ENCODE assay signal across 2 cellular contexts in the genomic region with DNA sequence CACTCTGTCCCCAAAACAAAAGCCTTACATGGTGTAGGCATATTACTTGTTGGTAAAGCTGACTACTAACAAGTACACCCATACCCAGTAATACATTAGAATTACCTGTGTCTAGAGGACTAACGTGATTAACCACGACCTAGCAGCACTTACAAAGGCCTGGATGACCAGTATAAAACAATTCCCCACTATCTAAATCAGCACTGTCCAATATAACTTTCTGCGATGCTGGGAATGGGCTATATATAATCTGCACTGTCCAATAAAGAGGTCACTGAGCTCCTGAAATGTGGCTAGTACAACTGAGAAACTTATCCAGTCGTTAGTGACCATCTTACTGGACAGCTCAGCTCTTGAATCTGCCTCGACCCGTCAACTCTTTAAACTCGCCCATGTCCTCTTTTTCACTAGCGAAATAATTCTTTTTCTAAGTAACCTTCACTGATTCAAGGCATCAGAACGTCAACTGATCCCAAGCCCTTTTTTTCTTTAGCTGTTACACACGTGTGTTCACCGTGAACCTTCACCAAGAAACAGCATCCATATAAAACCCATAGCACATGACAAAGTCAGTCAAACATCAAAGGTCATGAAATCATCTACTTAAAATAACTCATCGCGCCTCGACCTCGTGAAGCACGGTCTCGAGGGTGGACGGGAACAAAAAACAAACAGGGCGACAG.
TF ChIP-seq lines count a peak whose summit lies in the region.

No MANE protein-coding gene starts in this region.

TF ChIP-seq in SK-N-SH, 30 proteins besides CTCF, POLR2A, EP300 and RAD21 (continued from another document):
- TF ChIP-seq, protein P1, sequence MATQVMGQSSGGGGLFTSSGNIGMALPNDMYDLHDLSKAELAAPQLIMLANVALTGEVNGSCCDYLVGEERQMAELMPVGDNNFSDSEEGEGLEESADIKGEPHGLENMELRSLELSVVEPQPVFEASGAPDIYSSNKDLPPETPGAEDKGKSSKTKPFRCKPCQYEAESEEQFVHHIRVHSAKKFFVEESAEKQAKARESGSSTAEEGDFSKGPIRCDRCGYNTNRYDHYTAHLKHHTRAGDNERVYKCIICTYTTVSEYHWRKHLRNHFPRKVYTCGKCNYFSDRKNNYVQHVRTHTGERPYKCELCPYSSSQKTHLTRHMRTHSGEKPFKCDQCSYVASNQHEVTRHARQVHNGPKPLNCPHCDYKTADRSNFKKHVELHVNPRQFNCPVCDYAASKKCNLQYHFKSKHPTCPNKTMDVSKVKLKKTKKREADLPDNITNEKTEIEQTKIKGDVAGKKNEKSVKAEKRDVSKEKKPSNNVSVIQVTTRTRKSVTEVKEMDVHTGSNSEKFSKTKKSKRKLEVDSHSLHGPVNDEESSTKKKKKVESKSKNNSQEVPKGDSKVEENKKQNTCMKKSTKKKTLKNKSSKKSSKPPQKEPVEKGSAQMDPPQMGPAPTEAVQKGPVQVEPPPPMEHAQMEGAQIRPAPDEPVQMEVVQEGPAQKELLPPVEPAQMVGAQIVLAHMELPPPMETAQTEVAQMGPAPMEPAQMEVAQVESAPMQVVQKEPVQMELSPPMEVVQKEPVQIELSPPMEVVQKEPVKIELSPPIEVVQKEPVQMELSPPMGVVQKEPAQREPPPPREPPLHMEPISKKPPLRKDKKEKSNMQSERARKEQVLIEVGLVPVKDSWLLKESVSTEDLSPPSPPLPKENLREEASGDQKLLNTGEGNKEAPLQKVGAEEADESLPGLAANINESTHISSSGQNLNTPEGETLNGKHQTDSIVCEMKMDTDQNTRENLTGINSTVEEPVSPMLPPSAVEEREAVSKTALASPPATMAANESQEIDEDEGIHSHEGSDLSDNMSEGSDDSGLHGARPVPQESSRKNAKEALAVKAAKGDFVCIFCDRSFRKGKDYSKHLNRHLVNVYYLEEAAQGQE (IDR thresholded peaks at IDR 0.05; ENCODE audit: low read depth, low read length) = 0 out of 2 replicates have a peak, but pooled peaks have one; percentile 15
- TF ChIP-seq NRF1 (IDR thresholded peaks at IDR 0.05; ENCODE audit: low read depth, low read length) (no peak), FOXM1 (IDR thresholded peaks at IDR 0.05; ENCODE audit: low read depth) (no peak)
TF ChIP-seq in SK-N-SH: peak in this region for 1.

TF ChIP-seq in SK-N-SH treated with all-trans-retinoic acid at 6 μM for 48 hours, 23 proteins besides CTCF, POLR2A, EP300 and RAD21 (continued from another document):
- TF ChIP-seq BACH2 (CRISPR knock-in tag; IDR thresholded peaks at IDR 0.05; ENCODE audit: borderline replicate concordance) (no peak), OSR1 (CRISPR knock-in tag; IDR thresholded peaks at IDR 0.05) (no peak), ZNF565 (CRISPR knock-in tag; conservative IDR thresholded peaks at IDR 0.05; ENCODE audit: low read depth) (no peak), ZFP3 (CRISPR knock-in tag; IDR thresholded peaks at IDR 0.05) (no peak), ZC3H10 (CRISPR knock-in tag; IDR thresholded peaks at IDR 0.05) (no peak), ZNF8 (CRISPR knock-in tag; IDR thresholded peaks at IDR 0.05) (no peak), TOX (CRISPR knock-in tag; IDR thresholded peaks at IDR 0.05; ENCODE audit: borderline replicate concordance) (no peak), ISL1 (CRISPR knock-in tag; IDR thresholded peaks at IDR 0.05) (no peak), PPARA (CRISPR knock-in tag; IDR thresholded peaks at IDR 0.05; ENCODE audit: borderline replicate concordance) (no peak), ZNF70 (CRISPR knock-in tag; IDR thresholded peaks at IDR 0.05) (no peak), POU6F1 (CRISPR knock-in tag; IDR thresholded peaks at IDR 0.05; ENCODE audit: borderline replicate concordance, low read depth) (no peak), SNAI2 (CRISPR knock-in tag; IDR thresholded peaks at IDR 0.05) (no peak)
- TF ChIP-seq, protein P2, sequence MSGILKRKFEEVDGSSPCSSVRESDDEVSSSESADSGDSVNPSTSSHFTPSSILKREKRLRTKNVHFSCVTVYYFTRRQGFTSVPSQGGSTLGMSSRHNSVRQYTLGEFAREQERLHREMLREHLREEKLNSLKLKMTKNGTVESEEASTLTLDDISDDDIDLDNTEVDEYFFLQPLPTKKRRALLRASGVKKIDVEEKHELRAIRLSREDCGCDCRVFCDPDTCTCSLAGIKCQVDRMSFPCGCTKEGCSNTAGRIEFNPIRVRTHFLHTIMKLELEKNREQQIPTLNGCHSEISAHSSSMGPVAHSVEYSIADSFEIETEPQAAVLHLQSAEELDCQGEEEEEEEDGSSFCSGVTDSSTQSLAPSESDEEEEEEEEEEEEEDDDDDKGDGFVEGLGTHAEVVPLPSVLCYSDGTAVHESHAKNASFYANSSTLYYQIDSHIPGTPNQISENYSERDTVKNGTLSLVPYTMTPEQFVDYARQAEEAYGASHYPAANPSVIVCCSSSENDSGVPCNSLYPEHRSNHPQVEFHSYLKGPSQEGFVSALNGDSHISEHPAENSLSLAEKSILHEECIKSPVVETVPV (CRISPR knock-in tag; IDR thresholded peaks at IDR 0.05) = no peak
